Comparison of ENCODE assay signal across 9 cellular contexts in genomic region chr6:90025418-90026089, GRCh38.
DNase-seq lines count a peak whose midpoint lies in the region; ATAC-seq and TF ChIP-seq lines count a peak whose summit lies in the region.
"Had no signal": no experiment of that assay in that cellular context is flagged by ENCODE, and none has a peak within 500 bp of the region (broad histone marks: within the 10 kb centered on the region; RNA-seq: fewer than 3 reads in every experiment).

No MANE protein-coding gene starts in this region.

- no peaks in the 10 kb centered on the region for H3K9me3 Mint-ChIP-seq in type B pancreatic cell
- H3K9me3 Mint-ChIP-seq: central memory CD8-positive, alpha-beta T cell had no signal

- peaks cover 25% of the 10 kb centered on the region for H3K4me1 Mint-ChIP-seq in type B pancreatic cell (ENCODE audit: unreplicated experiment)

- DNase-seq in left cardiac atrium (no peak), Right ventricle myocardium superior (no peak), head of caudate nucleus (peak in 26 of 42 donors; percentile 9 to 75 (median 36)), type B pancreatic cell (ENCODE audit: extremely low spot score, unreplicated experiment) (no peak), occipital lobe (lab: John Stamatoyannopoulos, UW) (no peak)
- peak; percentile 39 to 64 for DNase-seq in activated CD4-positive, alpha-beta T cell treated with anti-CD3 and anti-CD28 coated beads, Interleukin-2, amount 50 U/mL, for 48 hours

- ATAC-seq in left cardiac atrium = peak; percentile 30 to 91
- no peak for ATAC-seq in Right ventricle myocardium superior (ENCODE audit: poor library complexity)
- no peak for ATAC-seq in GM18498 (IDR thresholded peaks at IDR 0.05; ENCODE audit: unreplicated experiment)
- ATAC-seq in GM18907 (IDR thresholded peaks at IDR 0.05; ENCODE audit: unreplicated experiment) = no peak

- no peak overlapping the region for H3K27ac Mint-ChIP-seq in type B pancreatic cell

- peak overlapping the region; percentile 6 for H3K4me3 Mint-ChIP-seq in type B pancreatic cell
- H3K4me3 Mint-ChIP-seq: central memory CD8-positive, alpha-beta T cell had no signal

- intact Hi-C loops in left cardiac atrium (cut with DNase I) (no loop called here), Right ventricle myocardium superior (cut with DNase I) (no loop called here), head of caudate nucleus (cut with DNase I) (no loop called here)

- no peaks in the 10 kb centered on the region for H3K27me3 Mint-ChIP-seq in type B pancreatic cell
- H3K27me3 Mint-ChIP-seq: central memory CD8-positive, alpha-beta T cell had no signal

- TF ChIP-seq CTCF in type B pancreatic cell (conservative IDR thresholded peaks at IDR 0.05) = no peak

- no peaks in the 10 kb centered on the region for H3K36me3 Mint-ChIP-seq in type B pancreatic cell

Comparison
In these comparisons a context has a peak if more than half of its experiments do, and no peak if none do; other contexts are left out.
1. ATAC-seq: peak in left cardiac atrium (2 of 2); none in Right ventricle myocardium superior (single experiment), GM18498 (single experiment) and GM18907 (single experiment).
2. DNase-seq: peak in activated CD4-positive, alpha-beta T cell treated with anti-CD3 and anti-CD28 coated beads, Interleukin-2, amount 50 U/mL, for 48 hours (2 of 2) and head of caudate nucleus (26 of 42); none in left cardiac atrium (single experiment), Right ventricle myocardium superior (single experiment), type B pancreatic cell (single experiment) and occipital lobe (single experiment).